Comparison of ENCODE assay signal across 15 cellular contexts in the genomic region with DNA sequence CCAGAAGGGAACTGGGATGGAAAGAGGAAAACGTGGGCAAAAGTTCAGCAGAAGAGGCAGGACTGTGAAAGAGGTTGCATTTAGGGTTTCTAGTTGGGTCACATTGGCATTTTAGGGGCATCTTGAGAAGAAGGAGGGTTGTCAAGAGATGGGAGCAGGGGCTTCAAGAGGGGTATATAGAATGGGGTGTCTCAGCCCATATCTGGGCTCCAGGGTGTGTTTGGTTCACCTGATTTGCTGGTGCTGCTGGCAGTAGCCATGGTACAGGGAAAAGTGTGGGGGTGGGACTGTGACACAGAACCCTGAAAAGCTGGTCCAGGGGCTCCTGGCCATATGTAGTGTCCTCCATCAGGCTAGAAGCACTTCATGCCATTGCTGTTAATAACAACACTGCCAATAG. TPM values are rescaled to one million over a fixed set of nuclear protein-coding genes. Genes with fewer than 3 reads are reported as not detected.
A peak's percentile ranks its signal among the peaks of the same experiment; 100 is the strongest.
DNase-seq lines count a peak whose midpoint lies in the region; ATAC-seq and TF ChIP-seq lines count a peak whose summit lies in the region.
"Had no signal": no experiment of that assay in that cellular context is flagged by ENCODE, and none has a peak within 500 bp of the region (broad histone marks: within the 10 kb centered on the region; RNA-seq: fewer than 3 reads in every experiment).

No MANE protein-coding gene starts in this region.

- no peak for ATAC-seq in stimulated activated naive CD8-positive, alpha-beta T cell treated with anti-CD3 and anti-CD28 coated beads, Interleukin-15, Interleukin-2, amounts not matched to agents 100 U/mL and 50 U/mL, for 24 hours
- ATAC-seq in naive thymus-derived CD4-positive, alpha-beta T cell: no peak
- ATAC-seq in upper lobe of right lung: no peak
- ATAC-seq: gastroesophageal sphincter, PC-3 had no signal

- no peak for TF ChIP-seq CTCF in upper lobe of right lung (IDR thresholded peaks at IDR 0.05)

- peaks cover 25% of the 10 kb centered on the region for H3K36me3 Mint-ChIP-seq in stimulated activated naive CD8-positive, alpha-beta T cell treated with anti-CD3 and anti-CD28 coated beads, Interleukin-15, Interleukin-2, amounts not matched to agents 100 ng/mL and 50 ng/mL, for 24 hours (ENCODE audit: low read depth)
- H3K36me3 Mint-ChIP-seq in activated T-helper 2 cell treated with anti-CD3 and anti-CD28 coated beads, Interferon-gamma antibody, Interleukin-2, Interleukin-4, amounts not matched to agents 10 μg/mL and 5 μg/mL and 100 μg/mL, durations not matched to agents 14 hours and 24 hours and 36 hours (ENCODE audit: low read depth): peaks cover 18% of the 10 kb centered on the region
- peaks cover 0 to 15% (median 4%) of the 10 kb centered on the region in 5 donors for H3K36me3 Mint-ChIP-seq in naive thymus-derived CD4-positive, alpha-beta T cell

- DNase-seq in stimulated activated naive CD8-positive, alpha-beta T cell treated with anti-CD3 and anti-CD28 coated beads, Interleukin-15, Interleukin-2, amounts not matched to agents 100 U/mL and 50 U/mL, for 24 hours: no peak
- no peak for DNase-seq in activated T-helper 2 cell treated with anti-CD3 and anti-CD28 coated beads, Interferon-gamma antibody, Interleukin-2, Interleukin-4, amounts not matched to agents 10 μg/mL and 5 μg/mL and 100 μg/mL, durations not matched to agents 14 hours and 24 hours and 36 hours (ENCODE audit: low spot score)
- no peak for DNase-seq in naive thymus-derived CD4-positive, alpha-beta T cell
- no peak for DNase-seq in upper lobe of right lung
- no peak for DNase-seq in SK-N-DZ (ENCODE audit: low spot score)
- no peak for DNase-seq in nucleus accumbens (lab: John Stamatoyannopoulos, UW)
- DNase-seq in AG08395 (ENCODE audit: low spot score): no peak
- DNase-seq: GOT3, mesenchymal stem cell, NCI-H2227 treated with DMSO at 0.1 percent for 48 hours, PC-3, testis had no signal

- CTCF ChIA-PET in naive thymus-derived CD4-positive, alpha-beta T cell (lab: Charles Lee): interaction anchor here (0.8 to 2.1 kb wide), 6 partner anchors 9 to 159 kb away, joined by 3 to 14 read pairs (median 4); no protein-coding TSS in a partner anchor

- peaks cover 10 to 38% (median 13%) of the 10 kb centered on the region in 3 experiments for H3K36me3 ChIP-seq in naive thymus-derived CD4-positive, alpha-beta T cell (ENCODE audit: control insufficient read depth in 2 of 3, insufficient read depth in 3 of 3, low read length in 3 of 3)
- H3K36me3 ChIP-seq in upper lobe of right lung: peaks cover 30% of the 10 kb centered on the region

- H3K27ac ChIP-seq in naive thymus-derived CD4-positive, alpha-beta T cell (ENCODE audit: low read depth, low read length): peak overlapping the region; percentile 78
- H3K27ac ChIP-seq in upper lobe of right lung: peak overlapping the region; percentile 17
- H3K27ac ChIP-seq: testis had no signal

- no peaks in the 10 kb centered on the region for H3K27me3 Mint-ChIP-seq in stimulated activated naive CD8-positive, alpha-beta T cell treated with anti-CD3 and anti-CD28 coated beads, Interleukin-15, Interleukin-2, amounts not matched to agents 100 ng/mL and 50 ng/mL, for 24 hours
- no peaks in the 10 kb centered on the region for H3K27me3 Mint-ChIP-seq in activated T-helper 2 cell treated with anti-CD3 and anti-CD28 coated beads, Interferon-gamma antibody, Interleukin-2, Interleukin-4, amounts not matched to agents 10 μg/mL and 5 μg/mL and 100 μg/mL, durations not matched to agents 14 hours and 24 hours and 36 hours (ENCODE audit: low read depth)
- no peaks in the 10 kb centered on the region for H3K27me3 Mint-ChIP-seq in naive thymus-derived CD4-positive, alpha-beta T cell

- H3K4me1 ChIP-seq in naive thymus-derived CD4-positive, alpha-beta T cell (ENCODE audit: control insufficient read depth in 2 of 2, insufficient read depth in 2 of 2, low read length in 2 of 2): peaks cover 22 to 24% of the 10 kb centered on the region in 2 donors
- H3K4me1 ChIP-seq in upper lobe of right lung: peaks cover 19% of the 10 kb centered on the region

- POLR2A ChIA-PET in naive thymus-derived CD4-positive, alpha-beta T cell (lab: Charles Lee): interaction anchor here (0.5 to 3.7 kb wide), 11 partner anchors 8 to 226 kb away, joined by 3 to 37 read pairs (median 10); a partner anchor contains a TSS

- H3K4me1 Mint-ChIP-seq in stimulated activated naive CD8-positive, alpha-beta T cell treated with anti-CD3 and anti-CD28 coated beads, Interleukin-15, Interleukin-2, amounts not matched to agents 100 ng/mL and 50 ng/mL, for 24 hours (ENCODE audit: low read depth): peaks cover 37% of the 10 kb centered on the region
- H3K4me1 Mint-ChIP-seq in activated T-helper 2 cell treated with anti-CD3 and anti-CD28 coated beads, Interferon-gamma antibody, Interleukin-2, Interleukin-4, amounts not matched to agents 10 μg/mL and 5 μg/mL and 100 μg/mL, durations not matched to agents 14 hours and 24 hours and 36 hours (ENCODE audit: low read depth): peaks cover 23% of the 10 kb centered on the region
- H3K4me1 Mint-ChIP-seq in naive thymus-derived CD4-positive, alpha-beta T cell: peaks cover 19 to 39% (median 31%) of the 10 kb centered on the region in 7 donors

- H3K4me3 Mint-ChIP-seq in stimulated activated naive CD8-positive, alpha-beta T cell treated with anti-CD3 and anti-CD28 coated beads, Interleukin-15, Interleukin-2, amounts not matched to agents 100 ng/mL and 50 ng/mL, for 24 hours: peak overlapping the region; percentile 79
- H3K4me3 Mint-ChIP-seq in activated T-helper 2 cell treated with anti-CD3 and anti-CD28 coated beads, Interferon-gamma antibody, Interleukin-2, Interleukin-4, amounts not matched to agents 10 μg/mL and 5 μg/mL and 100 μg/mL, durations not matched to agents 14 hours and 24 hours and 36 hours (ENCODE audit: low read depth): peak overlapping the region; percentile 74
- peak overlapping the region; percentile 82 to 96 (median 90) for H3K4me3 Mint-ChIP-seq in naive thymus-derived CD4-positive, alpha-beta T cell

- no peaks in the 10 kb centered on the region for H3K27me3 ChIP-seq in naive thymus-derived CD4-positive, alpha-beta T cell (ENCODE audit: control insufficient read depth in 2 of 2, insufficient read depth in 2 of 2, low read length in 2 of 2)
- H3K27me3 ChIP-seq in upper lobe of right lung: no peaks in the 10 kb centered on the region
- H3K27me3 ChIP-seq: gastroesophageal sphincter, testis had no signal

- peak overlapping the region; percentile 76 for H3K27ac Mint-ChIP-seq in stimulated activated naive CD8-positive, alpha-beta T cell treated with anti-CD3 and anti-CD28 coated beads, Interleukin-15, Interleukin-2, amounts not matched to agents 100 ng/mL and 50 ng/mL, for 24 hours
- H3K27ac Mint-ChIP-seq in activated T-helper 2 cell treated with anti-CD3 and anti-CD28 coated beads, Interferon-gamma antibody, Interleukin-2, Interleukin-4, amounts not matched to agents 10 μg/mL and 5 μg/mL and 100 μg/mL, durations not matched to agents 14 hours and 24 hours and 36 hours: peak overlapping the region; percentile 85
- H3K27ac Mint-ChIP-seq in naive thymus-derived CD4-positive, alpha-beta T cell: peak overlapping the region; percentile 92 to 99 (median 97)

- no peaks in the 10 kb centered on the region for H3K9me3 Mint-ChIP-seq in stimulated activated naive CD8-positive, alpha-beta T cell treated with anti-CD3 and anti-CD28 coated beads, Interleukin-15, Interleukin-2, amounts not matched to agents 100 ng/mL and 50 ng/mL, for 24 hours
- no peaks in the 10 kb centered on the region for H3K9me3 Mint-ChIP-seq in activated T-helper 2 cell treated with anti-CD3 and anti-CD28 coated beads, Interferon-gamma antibody, Interleukin-2, Interleukin-4, amounts not matched to agents 10 μg/mL and 5 μg/mL and 100 μg/mL, durations not matched to agents 14 hours and 24 hours and 36 hours
- no peaks in the 10 kb centered on the region for H3K9me3 Mint-ChIP-seq in naive thymus-derived CD4-positive, alpha-beta T cell

- intact Hi-C loops in activated T-helper 2 cell treated with anti-CD3 and anti-CD28 coated beads, Interferon-gamma antibody, Interleukin-2, Interleukin-4, amounts not matched to agents 10 μg/mL and 5 μg/mL and 100 μg/mL, durations not matched to agents 14 hours and 24 hours and 36 hours (cut with micrococcal nuclease): no loop called here
- intact Hi-C loops in naive thymus-derived CD4-positive, alpha-beta T cell (cut with micrococcal nuclease): no loop called here
- intact Hi-C loops in upper lobe of right lung (cut with DNase I): no loop called here

- H3K9me3 ChIP-seq in naive thymus-derived CD4-positive, alpha-beta T cell (ENCODE audit: control insufficient read depth in 2 of 3, low read length in 3 of 3): no peaks in the 10 kb centered on the region
- H3K9me3 ChIP-seq in upper lobe of right lung: no peaks in the 10 kb centered on the region
- H3K9me3 ChIP-seq: gastroesophageal sphincter, testis had no signal

- H3K4me3 ChIP-seq in naive thymus-derived CD4-positive, alpha-beta T cell (ENCODE audit: low read length): peak overlapping the region; percentile 71
- no peak overlapping the region for H3K4me3 ChIP-seq in upper lobe of right lung
- H3K4me3 ChIP-seq: gastroesophageal sphincter, testis had no signal

RNA-seq across cellular contexts. Expression of a gene that starts 22.5 kb away (rescaled TPM):
- 16.6 and 17.2 TPM in 2 replicates for total RNA-seq in activated T-helper 2 cell treated with anti-CD3 and anti-CD28 coated beads, Interferon-gamma antibody, Interleukin-2, Interleukin-4, amounts not matched to agents 10 μg/mL and 5 μg/mL and 100 μg/mL, durations not matched to agents 14 hours and 24 hours and 36 hours
- 10 to 100 TPM; 36.0 to 58.7 (median 50.6) TPM for total RNA-seq in naive thymus-derived CD4-positive, alpha-beta T cell
- 10 to 100 TPM; 10.2 to 20.3 TPM for polyA plus RNA-seq in naive thymus-derived CD4-positive, alpha-beta T cell
- total RNA-seq in upper lobe of right lung: 23.1 TPM
- polyA plus RNA-seq in SK-N-DZ (2014; cell fraction: cytosol; rRNA removed): 2.0 and 2.6 TPM in 2 replicates
- 2.5 and 3.4 TPM in 2 replicates for polyA plus RNA-seq in SK-N-DZ (2014; cell fraction: nucleus; rRNA removed)

RNA-seq across cellular contexts. Expression of a gene that starts 32.8 kb away (rescaled TPM):
- total RNA-seq in activated T-helper 2 cell treated with anti-CD3 and anti-CD28 coated beads, Interferon-gamma antibody, Interleukin-2, Interleukin-4, amounts not matched to agents 10 μg/mL and 5 μg/mL and 100 μg/mL, durations not matched to agents 14 hours and 24 hours and 36 hours: 19.4 and 21.4 TPM in 2 replicates
- 10 to 100 TPM; 12.3 to 24.6 (median 16.4) TPM for total RNA-seq in naive thymus-derived CD4-positive, alpha-beta T cell
- 1 to 10 TPM; 2.2 to 5.1 TPM for polyA plus RNA-seq in naive thymus-derived CD4-positive, alpha-beta T cell
- total RNA-seq in upper lobe of right lung: 24.2 TPM
- polyA plus RNA-seq in SK-N-DZ (2014; cell fraction: cytosol; rRNA removed): 24.1 and 30.3 TPM in 2 replicates
- polyA plus RNA-seq in SK-N-DZ (2014; cell fraction: nucleus; rRNA removed): 17.4 and 26.3 TPM in 2 replicates

RNA-seq across cellular contexts. Expression of a gene that starts 33.4 kb away (rescaled TPM):
- total RNA-seq in activated T-helper 2 cell treated with anti-CD3 and anti-CD28 coated beads, Interferon-gamma antibody, Interleukin-2, Interleukin-4, amounts not matched to agents 10 μg/mL and 5 μg/mL and 100 μg/mL, durations not matched to agents 14 hours and 24 hours and 36 hours: 41.4 and 43.3 TPM in 2 replicates
- total RNA-seq in naive thymus-derived CD4-positive, alpha-beta T cell: 100 to 1,000 TPM in 1 of 5 experiments, 10 to 100 TPM in 4; 17.7 to 110 (median 25.0) TPM
- polyA plus RNA-seq in naive thymus-derived CD4-positive, alpha-beta T cell: 10 to 100 TPM; 17.6 to 24.1 TPM
- total RNA-seq in upper lobe of right lung: 6.2 TPM
- not detected in 2 replicates for polyA plus RNA-seq in SK-N-DZ (2014; cell fraction: cytosol; rRNA removed)
- polyA plus RNA-seq in SK-N-DZ (2014; cell fraction: nucleus; rRNA removed): not detected in 2 replicates
- total RNA-seq: endothelial cell of umbilical vein, PC-3 had no signal
- polyA plus RNA-seq: endothelial cell of umbilical vein had no signal

RNA-seq across cellular contexts. Expression of a gene that starts 53.5 kb away (rescaled TPM):
- total RNA-seq in activated T-helper 2 cell treated with anti-CD3 and anti-CD28 coated beads, Interferon-gamma antibody, Interleukin-2, Interleukin-4, amounts not matched to agents 10 μg/mL and 5 μg/mL and 100 μg/mL, durations not matched to agents 14 hours and 24 hours and 36 hours: 37.0 and 41.2 TPM in 2 replicates
- total RNA-seq in naive thymus-derived CD4-positive, alpha-beta T cell: 100 to 1,000 TPM in 2 of 5 experiments, 10 to 100 TPM in 3; 51.3 to 514 (median 59.5) TPM
- polyA plus RNA-seq in naive thymus-derived CD4-positive, alpha-beta T cell: 1 to 10 TPM; 6.7 to 7.6 TPM
- total RNA-seq in upper lobe of right lung: 554 TPM
- polyA plus RNA-seq in SK-N-DZ (2014; cell fraction: cytosol; rRNA removed): 2.7 and 11.0 TPM in 2 replicates
- 0.72 and 1.1 TPM in 2 replicates for polyA plus RNA-seq in SK-N-DZ (2014; cell fraction: nucleus; rRNA removed)
